In the genomic region with DNA sequence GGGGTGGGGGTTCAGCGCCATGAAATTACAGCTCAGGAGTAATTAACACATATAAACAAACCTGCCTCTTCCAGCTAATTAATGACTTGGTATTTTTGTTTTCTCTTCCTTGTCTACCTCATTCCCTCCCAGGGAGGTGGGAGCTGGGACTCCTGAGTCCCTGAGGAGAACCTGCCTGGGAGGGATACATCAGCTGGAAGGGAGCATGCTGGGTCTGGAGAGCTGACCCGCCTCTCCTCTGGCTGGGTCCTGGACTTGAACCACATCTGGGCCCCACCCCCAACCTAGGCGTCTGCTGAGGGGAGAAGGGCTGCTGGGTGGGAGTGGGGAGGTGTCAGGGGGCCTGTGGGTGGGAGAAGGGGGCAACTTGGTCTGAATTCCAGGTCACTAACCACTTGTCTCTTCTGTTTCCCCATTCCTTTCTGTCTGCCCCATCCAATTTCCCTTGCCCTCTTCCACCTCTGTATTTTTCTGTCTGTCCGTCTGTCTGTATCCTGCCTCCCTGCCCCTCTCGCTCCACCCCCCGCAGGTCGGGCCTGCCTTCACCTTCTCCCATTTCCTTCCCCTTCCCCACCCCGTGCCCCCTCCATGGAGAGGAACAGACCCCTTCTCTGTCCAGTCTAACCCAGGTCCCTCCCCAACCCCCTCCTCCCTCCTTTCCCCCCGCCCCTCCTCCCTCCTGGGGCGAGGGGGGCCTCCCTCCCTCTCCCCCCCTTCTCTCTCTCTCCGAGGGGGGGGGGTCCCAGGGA, we compare ENCODE assay signal across 14 cellular contexts. TPM values are rescaled to one million over a fixed set of nuclear protein-coding genes. Genes with fewer than 3 reads are reported as not detected.
DNase-seq lines count a peak whose midpoint lies in the region; ATAC-seq, FAIRE-seq and TF ChIP-seq lines count a peak whose summit lies in the region.
"Had no signal": no experiment of that assay in that cellular context is flagged by ENCODE, and none has a peak within 500 bp of the region (broad histone marks: within the 10 kb centered on the region; RNA-seq: fewer than 3 reads in every experiment).

A gene (plus strand): TSS at position 363 of the 749 bp plus-strand sequence. CDS start 411 bp downstream, outside the sequence.

- no peaks in the 10 kb centered on the region for H3K27me3 Mint-ChIP-seq in stimulated activated naive CD8-positive, alpha-beta T cell treated with anti-CD3 and anti-CD28 coated beads, Interleukin-15, Interleukin-2, amounts not matched to agents 100 ng/mL and 50 ng/mL, for 24 hours
- H3K27me3 Mint-ChIP-seq in naive thymus-derived CD8-positive, alpha-beta T cell, result peaks cover 0 to 4% (median 0%) of the 10 kb centered on the region in 5 donors

- no peak for ATAC-seq in stimulated activated naive CD8-positive, alpha-beta T cell treated with anti-CD3 and anti-CD28 coated beads, Interleukin-15, Interleukin-2, amounts not matched to agents 100 U/mL and 50 U/mL, for 24 hours
- ATAC-seq in naive thymus-derived CD8-positive, alpha-beta T cell, result no peak
- ATAC-seq in GM21825 (IDR thresholded peaks at IDR 0.05; ENCODE audit: unreplicated experiment), result no peak
- ATAC-seq: mucosa of descending colon had no signal

- H3K4me1 ChIP-seq in small intestine (ENCODE audit: control insufficient read depth in 2 of 2, insufficient read depth in 1 of 2, low read depth in 1 of 2, low read length in 1 of 2), result peaks cover 0 to 7% of the 10 kb centered on the region in 2 donors

- H3K9me3 ChIP-seq in small intestine (ENCODE audit: control insufficient read depth, low read depth), result no peaks in the 10 kb centered on the region
- H3K9me3 ChIP-seq: mucosa of descending colon had no signal

- H3K4me3 Mint-ChIP-seq in stimulated activated naive CD8-positive, alpha-beta T cell treated with anti-CD3 and anti-CD28 coated beads, Interleukin-15, Interleukin-2, amounts not matched to agents 100 ng/mL and 50 ng/mL, for 24 hours, result peak within 1 kb of the TSS; percentile 45
- peak within 1 kb of the TSS; percentile 48 to 92 (median 60) for H3K4me3 Mint-ChIP-seq in naive thymus-derived CD8-positive, alpha-beta T cell

- no peak for TF ChIP-seq CTCF in bronchial epithelial cell (IDR thresholded peaks at IDR 0.05; ENCODE audit: insufficient read depth, low read length, severe bottlenecking)

- H3K36me3 ChIP-seq in bronchial epithelial cell (ENCODE audit: control insufficient read depth, insufficient read depth, low read length) (no peaks in the 10 kb centered on the region), small intestine (ENCODE audit: control insufficient read depth in 2 of 2, insufficient read depth in 2 of 2, low read length in 2 of 2) (no peaks in the 10 kb centered on the region)

- peaks cover 12% of the 10 kb centered on the region for H3K4me1 Mint-ChIP-seq in stimulated activated naive CD8-positive, alpha-beta T cell treated with anti-CD3 and anti-CD28 coated beads, Interleukin-15, Interleukin-2, amounts not matched to agents 100 ng/mL and 50 ng/mL, for 24 hours (ENCODE audit: low read depth)
- peaks cover 21 to 36% (median 28%) of the 10 kb centered on the region in 4 donors for H3K4me1 Mint-ChIP-seq in naive thymus-derived CD8-positive, alpha-beta T cell

- no peaks in the 10 kb centered on the region for H3K9me3 Mint-ChIP-seq in stimulated activated naive CD8-positive, alpha-beta T cell treated with anti-CD3 and anti-CD28 coated beads, Interleukin-15, Interleukin-2, amounts not matched to agents 100 ng/mL and 50 ng/mL, for 24 hours
- H3K9me3 Mint-ChIP-seq in naive thymus-derived CD8-positive, alpha-beta T cell, result no peaks in the 10 kb centered on the region
- H3K9me3 Mint-ChIP-seq: activated T-helper 2 cell treated with anti-CD3 and anti-CD28 coated beads, Interferon-gamma antibody, Interleukin-2, Interleukin-4, amounts not matched to agents 10 μg/mL and 5 μg/mL and 100 μg/mL, durations not matched to agents 14 hours and 24 hours and 36 hours had no signal

- WGBS in small intestine, 3 donors, result 33 to 42% (median 37%) methylated on average over 10 to 11 of the region's 11 CpGs

- no peak within 1 kb of the TSS for H3K4me3 ChIP-seq in bronchial epithelial cell (ENCODE audit: low read depth, low read length)
- no peak within 1 kb of the TSS for H3K4me3 ChIP-seq in small intestine (ENCODE audit: low read depth in 1 of 2, low read length in 2 of 2)
- H3K4me3 ChIP-seq: mucosa of descending colon had no signal

- H3K36me3 Mint-ChIP-seq in stimulated activated naive CD8-positive, alpha-beta T cell treated with anti-CD3 and anti-CD28 coated beads, Interleukin-15, Interleukin-2, amounts not matched to agents 100 ng/mL and 50 ng/mL, for 24 hours (ENCODE audit: low read depth), result peaks cover 4% of the 10 kb centered on the region
- H3K36me3 Mint-ChIP-seq in naive thymus-derived CD8-positive, alpha-beta T cell, result no peaks in the 10 kb centered on the region

- FAIRE-seq in bronchial epithelial cell (lab: Jason Lieb, UNC) (peak; percentile 58), small intestine (lab: Jason Lieb, UNC) (no peak)

- H3K27ac Mint-ChIP-seq in stimulated activated naive CD8-positive, alpha-beta T cell treated with anti-CD3 and anti-CD28 coated beads, Interleukin-15, Interleukin-2, amounts not matched to agents 100 ng/mL and 50 ng/mL, for 24 hours, result peak within 1 kb of the TSS; percentile 55
- peak within 1 kb of the TSS in 6 of 10 donors; percentile 36 to 80 (median 73) for H3K27ac Mint-ChIP-seq in naive thymus-derived CD8-positive, alpha-beta T cell
- H3K27ac Mint-ChIP-seq: activated T-helper 2 cell treated with anti-CD3 and anti-CD28 coated beads, Interferon-gamma antibody, Interleukin-2, Interleukin-4, amounts not matched to agents 10 μg/mL and 5 μg/mL and 100 μg/mL, durations not matched to agents 14 hours and 24 hours and 36 hours had no signal

- DNase-seq in stimulated activated naive CD8-positive, alpha-beta T cell treated with anti-CD3 and anti-CD28 coated beads, Interleukin-15, Interleukin-2, amounts not matched to agents 100 U/mL and 50 U/mL, for 24 hours, result no peak
- no peak for DNase-seq in bronchial epithelial cell (ENCODE audit: low read depth)
- no peak for DNase-seq in naive thymus-derived CD8-positive, alpha-beta T cell
- no peak for DNase-seq in small intestine
- DNase-seq in NCI-H146 treated with DMSO at 0.1 percent for 48 hours (lab: John Stamatoyannopoulos, UW; ENCODE audit: unreplicated experiment), result no peak
- no peak for DNase-seq in HuH-7.5 (ENCODE audit: low spot score)
- DNase-seq: NCI-H446 treated with DMSO at 0.1 percent for 48 hours, SHP77 had no signal

- H3K27ac ChIP-seq in small intestine (ENCODE audit: low read depth in 1 of 2, low read length in 1 of 2), result no peak within 1 kb of the TSS
- H3K27ac ChIP-seq: C4-2B, VCaP had no signal

- POLR2A ChIA-PET in naive thymus-derived CD8-positive, alpha-beta T cell (lab: Charles Lee), result interaction anchor here (1.0 to 3.4 kb wide), 8 partner anchors 10 to 279 kb away, joined by 3 to 23 read pairs (median 7); a partner anchor contains a TSS

- H3K27me3 ChIP-seq in bronchial epithelial cell (ENCODE audit: control insufficient read depth, insufficient read depth, low read length) (no peaks in the 10 kb centered on the region), small intestine (ENCODE audit: control insufficient read depth in 2 of 2, insufficient read depth in 2 of 2, low read length in 2 of 2) (no peaks in the 10 kb centered on the region)

RNA-seq across cellular contexts. Expression of the gene that starts here (rescaled TPM):
- total RNA-seq in bronchial epithelial cell, result 0.79 and 1.2 TPM in 2 replicates
- 10 to 100 TPM; 12.3 to 14.7 TPM for total RNA-seq in naive thymus-derived CD8-positive, alpha-beta T cell
- polyA plus RNA-seq in naive thymus-derived CD8-positive, alpha-beta T cell, result under 1 TPM; 0.03 to 0.23 (median 0.08) TPM
- 1 to 10 TPM in 1 of 3 donors, under 1 TPM in 2; 0.22 to 4.6 (median 0.54) TPM for polyA plus RNA-seq in small intestine
